In the genomic region with DNA sequence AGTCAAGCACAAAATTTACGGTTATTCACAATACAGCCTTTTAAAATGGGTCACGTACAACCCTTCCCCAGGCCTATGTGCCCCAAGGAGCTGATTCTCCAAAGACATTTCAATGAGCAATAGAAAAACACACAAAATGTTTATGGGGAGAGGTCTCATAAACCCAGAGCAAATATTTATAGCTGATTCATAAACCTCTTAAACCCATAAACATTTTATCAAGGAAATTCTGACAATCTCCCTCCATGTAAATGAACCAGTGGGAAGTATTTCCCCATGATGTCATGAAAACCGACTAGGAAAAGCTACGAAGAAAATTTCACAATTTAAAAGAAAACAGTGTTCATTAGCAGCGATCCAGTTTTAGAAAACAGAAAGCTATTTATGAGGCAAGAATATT, we compare ENCODE assay signal across 20 cellular contexts. TPM values are rescaled to one million over a fixed set of nuclear protein-coding genes. Genes with fewer than 3 reads are reported as not detected.
DNase-seq lines count a peak whose midpoint lies in the region; ATAC-seq and TF ChIP-seq lines count a peak whose summit lies in the region.
"Had no signal": no experiment of that assay in that cellular context is flagged by ENCODE, and none has a peak within 500 bp of the region (broad histone marks: within the 10 kb centered on the region; RNA-seq: fewer than 3 reads in every experiment).

No MANE protein-coding gene starts in this region.

- DNase-seq in Karpas-422 (no peak), RWPE2 (ENCODE audit: low spot score) (no peak), fibroblast of villous mesenchyme (ENCODE audit: low read depth) (peak; percentile 66), prostate gland (ENCODE audit: low spot score) (no peak), suprapubic skin (ENCODE audit: low spot score in 2 of 2) (no peak)
- DNase-seq: CD4-positive, CD25-positive, alpha-beta regulatory T cell; DMS79; MG63; NCI-H1048; NCI-H1436; NCI-H187 treated with DMSO at 0.1 percent for 48 hours; NCI-H2107; NCI-H510A; NCI-H774; NK-92 treated with Interleukin-12 subunit alpha and Interleukin-12 subunit beta, amount 100 ng/mL, for 24 hours had no signal

- H3K36me3 ChIP-seq in Karpas-422 (ENCODE audit: insufficient read depth, low read length) (peaks cover 83% of the 10 kb centered on the region), RWPE2 (ENCODE audit: low read depth) (peaks cover 5% of the 10 kb centered on the region; the same call in 1 of the 2 replicates), prostate gland (no peaks in the 10 kb centered on the region), suprapubic skin (peaks cover 5% of the 10 kb centered on the region)
- H3K36me3 ChIP-seq: MG63 had no signal

- no peaks in the 10 kb centered on the region for H3K27me3 ChIP-seq in Karpas-422 (ENCODE audit: low read length)
- H3K27me3 ChIP-seq in RWPE2 (ENCODE audit: insufficient read depth, poor library complexity, severe bottlenecking), result no peaks in the 10 kb centered on the region
- no peaks in the 10 kb centered on the region for H3K27me3 ChIP-seq in prostate gland (replicated peaks; ENCODE audit: insufficient read depth)
- H3K27me3 ChIP-seq in suprapubic skin, result no peaks in the 10 kb centered on the region
- H3K27me3 ChIP-seq: MG63 had no signal

- H2AFZ ChIP-seq in Karpas-422 (ENCODE audit: low read length), result no peak overlapping the region

- WGBS in prostate gland, result 45% methylated on average over 5 of the region's 5 CpGs
- 90% methylated on average over 5 of the region's 5 CpGs for WGBS in suprapubic skin

- TF ChIP-seq POLR2A in prostate gland (IDR thresholded peaks at IDR 0.05), result no peak
- TF ChIP-seq POLR2A in suprapubic skin (IDR thresholded peaks at IDR 0.05), result no peak

- TF ChIP-seq EP300 in suprapubic skin (IDR thresholded peaks at IDR 0.05), result no peak

- H3K9me3 ChIP-seq in Karpas-422 (ENCODE audit: low read length) (no peaks in the 10 kb centered on the region; the same call in 1 of the 2 replicates), RWPE2 (ENCODE audit: severe bottlenecking) (no peaks in the 10 kb centered on the region), prostate gland (no peaks in the 10 kb centered on the region), suprapubic skin (no peaks in the 10 kb centered on the region)
- H3K9me3 ChIP-seq: MG63 had no signal

- TF ChIP-seq CTCF in RWPE2 (IDR thresholded peaks at IDR 0.05; ENCODE audit: poor library complexity, severe bottlenecking) (no peak), fibroblast of villous mesenchyme (IDR thresholded peaks at IDR 0.05; ENCODE audit: insufficient read depth, low read depth, low read length) (no peak), prostate gland (IDR thresholded peaks at IDR 0.05) (no peak), suprapubic skin (IDR thresholded peaks at IDR 0.05) (no peak)

- intact Hi-C loops in prostate gland (cut with DNase I), result no loop called here

- peaks cover 85% of the 10 kb centered on the region for H3K79me2 ChIP-seq in Karpas-422 (ENCODE audit: low read length)

- ATAC-seq in RWPE2 (ENCODE audit: low read depth) (peak; percentile 66), HG03196 (IDR thresholded peaks at IDR 0.05; ENCODE audit: unreplicated experiment) (no peak), HG02870 (IDR thresholded peaks at IDR 0.05; ENCODE audit: unreplicated experiment) (no peak), GM21367 (IDR thresholded peaks at IDR 0.05; ENCODE audit: unreplicated experiment) (no peak)
- ATAC-seq: Panc1 had no signal

- H3K4me2 ChIP-seq in Karpas-422 (ENCODE audit: low read depth, low read length, poor library complexity, severe bottlenecking), result no peak overlapping the region
- H3K4me2 ChIP-seq: KMS-11 had no signal

- peaks cover 8% of the 10 kb centered on the region; the same call in 1 of the 2 replicates for H4K20me1 ChIP-seq in Karpas-422 (ENCODE audit: insufficient read depth, low read depth, low read length)

- H3K9ac ChIP-seq in Karpas-422 (ENCODE audit: low read length), result no peak overlapping the region
- H3K9ac ChIP-seq: KMS-11 had no signal

- H3K9me2 ChIP-seq in Karpas-422 (replicated peaks; ENCODE audit: insufficient read depth, low read length), result no peaks in the 10 kb centered on the region

- H3K4me1 ChIP-seq in Karpas-422 (ENCODE audit: low read length), result peaks cover 38% of the 10 kb centered on the region
- peaks cover 3% of the 10 kb centered on the region for H3K4me1 ChIP-seq in RWPE2 (ENCODE audit: insufficient read depth, poor library complexity, severe bottlenecking)
- H3K4me1 ChIP-seq in prostate gland (replicated peaks), result no peaks in the 10 kb centered on the region
- no peaks in the 10 kb centered on the region for H3K4me1 ChIP-seq in suprapubic skin

- no peak overlapping the region for H3K4me3 ChIP-seq in Karpas-422 (ENCODE audit: low read length)
- no peak overlapping the region for H3K4me3 ChIP-seq in RWPE2 (ENCODE audit: severe bottlenecking)
- no peak overlapping the region for H3K4me3 ChIP-seq in fibroblast of villous mesenchyme (ENCODE audit: low read depth, low read length)
- no peak overlapping the region for H3K4me3 ChIP-seq in prostate gland
- no peak overlapping the region for H3K4me3 ChIP-seq in suprapubic skin
- H3K4me3 ChIP-seq: MG63 had no signal

- H3K27ac ChIP-seq in Karpas-422 (ENCODE audit: low read length) (peak overlapping the region; percentile 86), RWPE2 (ENCODE audit: poor library complexity, severe bottlenecking) (peak overlapping the region; percentile 49), prostate gland (peak overlapping the region; percentile 33 to 61), suprapubic skin (no peak overlapping the region)
- H3K27ac ChIP-seq: KMS-11 had no signal

RNA-seq across cellular contexts. Expression of gene SFMBT2, which starts 36.0 kb away (rescaled TPM):
- 28.8 and 41.5 TPM in 2 replicates for total RNA-seq in Karpas-422 (2014; rRNA removed; shearing (Covaris generic); ENCODE audit: low replicate concordance)
- total RNA-seq in fibroblast of villous mesenchyme, result 1.7 and 2.6 TPM in 2 replicates
- total RNA-seq in prostate gland, result 10 to 100 TPM; 12.2 to 18.5 TPM
- total RNA-seq in suprapubic skin, result 1 to 10 TPM; 1.2 to 5.5 (median 3.2) TPM
